8 cellular contexts compared by ENCODE assay signal in the genomic region with DNA sequence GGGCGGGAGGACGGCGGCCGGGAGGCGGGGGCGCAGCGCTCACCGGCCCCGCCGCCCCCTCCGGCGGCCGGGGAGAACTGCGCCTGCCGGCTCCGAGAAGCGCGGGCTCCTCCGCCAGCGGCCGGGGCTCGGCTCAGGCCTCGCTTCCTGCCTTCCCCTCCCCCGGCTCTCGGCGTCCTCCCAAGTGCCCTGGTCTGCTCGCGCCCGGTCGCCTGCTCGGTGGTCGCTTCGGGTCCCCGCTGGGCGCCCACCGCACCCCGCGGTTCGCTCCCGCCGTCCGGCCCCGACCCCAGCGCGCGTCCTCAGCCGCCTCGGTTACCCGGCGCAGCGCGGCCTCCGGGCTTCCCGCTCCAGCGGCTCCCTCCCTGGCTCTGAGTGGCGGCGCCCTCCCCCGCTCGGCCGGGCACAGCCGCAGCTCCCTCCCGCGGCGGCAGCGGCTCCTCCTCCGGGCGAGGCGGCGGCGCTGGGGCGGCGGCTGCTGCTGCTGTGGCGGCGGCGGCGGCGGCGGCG. TPM values are rescaled to one million over a fixed set of nuclear protein-coding genes. Genes with fewer than 3 reads are reported as not detected.
DNase-seq lines count a peak whose midpoint lies in the region; ATAC-seq, FAIRE-seq and TF ChIP-seq lines count a peak whose summit lies in the region.

No MANE protein-coding gene starts in this region.

- no TSS peak for BruUV-seq in MCF 10A (replicated peaks; lab: Mats Ljungman, UMichigan)

- POLR2A ChIA-PET in MCF 10A (lab: Yijun Ruan, JAX) = interaction anchor here (0.6 to 7.4 kb wide), 12 partner anchors 15 to 830 kb away, joined by 3 to 65 read pairs (median 4); a partner anchor contains a TSS

- TF ChIP-seq CTCF in MCF 10A (IDR thresholded peaks at IDR 0.05; ENCODE audit: unreplicated experiment) (peak; percentile 41), kidney (IDR thresholded peaks at IDR 0.05; ENCODE audit: borderline replicate concordance, extremely low read depth, insufficient read depth) (peak; percentile 13)

- peak overlapping the region; percentile 92 to 96 for H3K27ac ChIP-seq in kidney (ENCODE audit: low read depth in 2 of 2, low read length in 2 of 2)

- H3K4me1 Mint-ChIP-seq in MCF 10A (ENCODE audit: insufficient read depth, unreplicated experiment) = peaks cover 30% of the 10 kb centered on the region

- peak overlapping the region; percentile 93 for H3K9ac ChIP-seq in ES-I3 (ENCODE audit: low read depth, low read length)
- peak overlapping the region; percentile 46 to 52 for H3K9ac ChIP-seq in kidney (ENCODE audit: low read length in 2 of 2)

- intact Hi-C loops in MCF 10A (cut with micrococcal nuclease) = no loop called here
- intact Hi-C loops in kidney (cut with DNase I) = no loop called here

- H3K27ac Mint-ChIP-seq in MCF 10A (ENCODE audit: low read depth, unreplicated experiment) = no peak overlapping the region

- CTCF ChIA-PET in MCF 10A (lab: Yijun Ruan, JAX) = interaction anchor here (0.6 to 1.7 kb wide), 4 partner anchors 9 to 126 kb away, joined by 3 read pairs; no protein-coding TSS in a partner anchor

- H3K36me3 ChIP-seq in ES-I3 (ENCODE audit: insufficient read depth, low read length) = peaks cover 16% of the 10 kb centered on the region; the same call in 1 of the 2 replicates
- peaks cover 27 to 28% of the 10 kb centered on the region in 2 donors for H3K36me3 ChIP-seq in kidney (ENCODE audit: control insufficient read depth in 1 of 2, insufficient read depth in 2 of 2, low read length in 2 of 2)

- TF ChIP-seq EP300 in Ishikawa (IDR thresholded peaks at IDR 0.05; ENCODE audit: borderline replicate concordance) = no peak

- FAIRE-seq in kidney (lab: Jason Lieb, UNC) = no peak

- peaks cover 14% of the 10 kb centered on the region for H3K4me1 ChIP-seq in ES-I3 (ENCODE audit: insufficient read depth, low read length)
- peaks cover 30 to 35% of the 10 kb centered on the region in 2 donors for H3K4me1 ChIP-seq in kidney (ENCODE audit: control insufficient read depth in 1 of 2, insufficient read depth in 1 of 2, low read depth in 1 of 2, low read length in 2 of 2)

- peak overlapping the region; percentile 40 to 64 for H3K4me3 ChIP-seq in kidney (ENCODE audit: low read length in 2 of 2)

- no peaks in the 10 kb centered on the region for H3K9me3 Mint-ChIP-seq in MCF 10A (ENCODE audit: unreplicated experiment)

- DNase-seq in T1000 (lab: John Stamatoyannopoulos, UW) (peak; percentile 59), MCF 10A (ENCODE audit: unreplicated experiment) (peak; percentile 71), kidney (peak; percentile 93), epidermal melanocyte (ENCODE audit: insufficient read length, low spot score) (no peak)
- DNase-seq in stimulated activated CD4-positive, alpha-beta T cell treated with anti-CD3 and anti-CD28 coated beads, Interleukin-2, amount 100 ng/mL, for 24 hours = peak; percentile 71

- no peak for TF ChIP-seq RAD21 in Ishikawa (IDR thresholded peaks at IDR 0.05; ENCODE audit: low read depth)

- peak; percentile 31 for ATAC-seq in GM21447 (IDR thresholded peaks at IDR 0.05; ENCODE audit: unreplicated experiment)

- H3K9me3 ChIP-seq in ES-I3 (ENCODE audit: control insufficient read depth, insufficient read depth, low read length) (no peaks in the 10 kb centered on the region), kidney (ENCODE audit: control insufficient read depth in 1 of 2, low read length in 2 of 2) (no peaks in the 10 kb centered on the region)

- H3K27me3 Mint-ChIP-seq in MCF 10A (ENCODE audit: insufficient read depth, unreplicated experiment) = no peaks in the 10 kb centered on the region

- H3K4me3 Mint-ChIP-seq in MCF 10A (ENCODE audit: unreplicated experiment) = peak overlapping the region; percentile 76

- peaks cover 42% of the 10 kb centered on the region for H3K36me3 Mint-ChIP-seq in MCF 10A (ENCODE audit: insufficient read depth, unreplicated experiment)

TF ChIP-seq in Ishikawa, 13 proteins besides CTCF, POLR2A, EP300 and RAD21:
- no peak for TF ChIP-seq NFIC (IDR thresholded peaks at IDR 0.05)
- 0 out of 2 replicates have a peak, but pooled peaks have one; percentile 5 for TF ChIP-seq YY1 (IDR thresholded peaks at IDR 0.05; ENCODE audit: low read depth)
- TF ChIP-seq, protein P1, sequence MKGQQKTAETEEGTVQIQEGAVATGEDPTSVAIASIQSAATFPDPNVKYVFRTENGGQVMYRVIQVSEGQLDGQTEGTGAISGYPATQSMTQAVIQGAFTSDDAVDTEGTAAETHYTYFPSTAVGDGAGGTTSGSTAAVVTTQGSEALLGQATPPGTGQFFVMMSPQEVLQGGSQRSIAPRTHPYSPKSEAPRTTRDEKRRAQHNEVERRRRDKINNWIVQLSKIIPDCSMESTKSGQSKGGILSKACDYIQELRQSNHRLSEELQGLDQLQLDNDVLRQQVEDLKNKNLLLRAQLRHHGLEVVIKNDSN (IDR thresholded peaks at IDR 0.05) = no peak
- 0 out of 2 replicates have a peak, but pooled peaks have one; percentile 60 for TF ChIP-seq ZBTB7A (IDR thresholded peaks at IDR 0.05; ENCODE audit: low read depth)
- no peak for TF ChIP-seq CEBPB (IDR thresholded peaks at IDR 0.05)
- TF ChIP-seq EGR1 (IDR thresholded peaks at IDR 0.05) = 0 out of 2 replicates have a peak, but pooled peaks have one; percentile 10
- TF ChIP-seq, protein P2, sequence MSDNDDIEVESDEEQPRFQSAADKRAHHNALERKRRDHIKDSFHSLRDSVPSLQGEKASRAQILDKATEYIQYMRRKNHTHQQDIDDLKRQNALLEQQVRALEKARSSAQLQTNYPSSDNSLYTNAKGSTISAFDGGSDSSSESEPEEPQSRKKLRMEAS (IDR thresholded peaks at IDR 0.05) = no peak

RNA-seq across cellular contexts. Expression of a gene that starts 0.3 kb away (rescaled TPM):
- 71.4 and 79.7 TPM in 2 replicates for total RNA-seq in MCF 10A (2022)
- total RNA-seq in kidney = 98.8 TPM
- polyA plus RNA-seq in kidney (ENCODE audit: insufficient read depth, low read depth, low replicate concordance) = 46.1 TPM

RNA-seq across cellular contexts. Expression of a gene that starts 19.5 kb away (rescaled TPM):
- total RNA-seq in MCF 10A (2022) = 65.7 and 74.8 TPM in 2 replicates
- total RNA-seq in kidney = 64.8 TPM
- polyA plus RNA-seq in kidney (ENCODE audit: insufficient read depth, low read depth, low replicate concordance) = 20.0 TPM

RNA-seq across cellular contexts. Expression of a gene that starts 32.4 kb away (rescaled TPM):
- 26.5 and 37.7 TPM in 2 replicates for total RNA-seq in MCF 10A (2022)
- total RNA-seq in kidney = 37.7 TPM
- polyA plus RNA-seq in kidney (ENCODE audit: insufficient read depth, low read depth, low replicate concordance) = 39.2 TPM

RNA-seq across cellular contexts. Expression of a gene that starts 48.7 kb away (rescaled TPM):
- total RNA-seq in MCF 10A (2022) (not detected in 2 replicates), kidney (0.25 TPM)
- polyA plus RNA-seq in kidney (ENCODE audit: insufficient read depth, low read depth, low replicate concordance) = 0.90 TPM

RNA-seq across cellular contexts. Expression of a gene that starts 48.8 kb away (rescaled TPM):
- total RNA-seq in MCF 10A (2022) = not detected in 2 replicates
- total RNA-seq in kidney = 2.1 TPM
- polyA plus RNA-seq in kidney (ENCODE audit: insufficient read depth, low read depth, low replicate concordance) = 201 TPM
